29 cellular contexts compared by ENCODE assay signal in genomic region chr7:72118366-72118765, GRCh38.
"Had no signal": no experiment of that assay in that cellular context is flagged by ENCODE, and none has a peak within 500 bp of the region (broad histone marks: within the 10 kb centered on the region; RNA-seq: fewer than 3 reads in every experiment).

No MANE protein-coding gene starts in this region.

- H3K27me3 ChIP-seq: colonic mucosa, dorsolateral prefrontal cortex, esophagus muscularis mucosa, esophagus squamous epithelium, foreskin keratinocyte, gastrocnemius medialis, gastroesophageal sphincter, heart left ventricle, heart right ventricle had no signal

- FAIRE-seq: colon, endometrium, endothelial cell of umbilical vein, frontal cortex had no signal

- H3K27ac Mint-ChIP-seq: dendritic cell treated with granulocyte-macrophage colony-stimulating factor and Interleukin-4, amounts not matched to agents 40 ng/mL and 50 ng/mL, for 4 days; effector memory CD8-positive, alpha-beta T cell; endodermal cell had no signal

- H3K4me3 Mint-ChIP-seq: dendritic cell treated with granulocyte-macrophage colony-stimulating factor and Interleukin-4, amounts not matched to agents 40 ng/mL and 50 ng/mL, for 4 days; effector memory CD8-positive, alpha-beta T cell; endodermal cell had no signal

- H3K9me3 ChIP-seq: colonic mucosa, esophagus muscularis mucosa, gastrocnemius medialis, gastroesophageal sphincter, heart left ventricle, heart right ventricle had no signal

- H3K27me3 Mint-ChIP-seq: dendritic cell treated with granulocyte-macrophage colony-stimulating factor and Interleukin-4, amounts not matched to agents 40 ng/mL and 50 ng/mL, for 4 days; effector memory CD8-positive, alpha-beta T cell had no signal

- H3K36me3 ChIP-seq: colonic mucosa, esophagus muscularis mucosa, esophagus squamous epithelium, gastrocnemius medialis, gastroesophageal sphincter, heart left ventricle, heart right ventricle had no signal

- H3K4me3 ChIP-seq: colonic mucosa, coronary artery, dorsolateral prefrontal cortex, esophagus muscularis mucosa, esophagus squamous epithelium, gastrocnemius medialis, gastroesophageal sphincter, heart left ventricle, heart right ventricle had no signal

- ATAC-seq: effector memory CD8-positive, alpha-beta T cell; esophagus mucosa; foreskin keratinocyte; gastrocnemius medialis; gastroesophageal sphincter; heart left ventricle; heart right ventricle had no signal

- H3K9me3 Mint-ChIP-seq: dendritic cell treated with granulocyte-macrophage colony-stimulating factor and Interleukin-4, amounts not matched to agents 40 ng/mL and 50 ng/mL, for 4 days had no signal

- H3K4me1 ChIP-seq: colonic mucosa, esophagus muscularis mucosa, esophagus squamous epithelium, gastrocnemius medialis, gastroesophageal sphincter, heart left ventricle, heart right ventricle had no signal

- H3K27ac ChIP-seq: colonic mucosa, coronary artery, dorsolateral prefrontal cortex, epithelial cell of prostate, esophagus muscularis mucosa, esophagus squamous epithelium, foreskin keratinocyte, gastrocnemius medialis, gastroesophageal sphincter, heart left ventricle, heart right ventricle had no signal

- H3K4me1 Mint-ChIP-seq: endodermal cell had no signal

- DNase-seq: colonic mucosa; cortex of kidney; dermis blood vessel endothelial cell; dorsolateral prefrontal cortex; effector CD4-positive, alpha-beta T cell; effector CD8-positive, alpha-beta T cell; effector memory CD4-positive, alpha-beta T cell; effector memory CD8-positive, alpha-beta T cell; endodermal cell; erythroblast; esophagus squamous epithelium; foreskin fibroblast; foreskin keratinocyte; foreskin melanocyte; gastrocnemius medialis; glutamatergic neuron; head of caudate nucleus; heart left ventricle; heart right ventricle had no signal
